In the genomic region with DNA sequence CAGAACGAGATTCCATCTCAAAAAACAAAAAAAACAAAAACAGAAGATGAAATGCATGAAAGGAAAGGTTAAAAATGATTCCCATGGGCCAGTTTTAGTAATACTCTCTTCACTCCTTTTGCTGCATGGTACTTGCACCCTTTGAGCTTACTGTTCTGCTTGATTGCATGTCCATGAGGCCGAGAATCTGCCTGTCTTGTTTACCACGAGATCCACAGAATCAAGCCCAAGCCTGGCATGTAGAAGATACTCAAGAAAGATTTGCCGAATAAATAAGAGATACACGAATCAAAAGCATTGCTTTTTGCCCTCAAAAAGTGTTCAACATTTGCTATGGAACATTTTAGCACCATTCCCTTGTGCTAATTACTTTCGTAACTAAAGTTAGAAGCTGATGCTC, we compare ENCODE assay signal across 13 cellular contexts. TPM values are rescaled to one million over a fixed set of nuclear protein-coding genes. Genes with fewer than 3 reads are reported as not detected.
A peak's percentile ranks its signal among the peaks of the same experiment; 100 is the strongest.
DNase-seq lines count a peak whose midpoint lies in the region; ATAC-seq and TF ChIP-seq lines count a peak whose summit lies in the region.
"Had no signal": no experiment of that assay in that cellular context is flagged by ENCODE, and none has a peak within 500 bp of the region (broad histone marks: within the 10 kb centered on the region; RNA-seq: fewer than 3 reads in every experiment).

No MANE protein-coding gene starts in this region.

- H3K27ac ChIP-seq in substantia nigra (ENCODE audit: low read depth, low read length, poor library complexity, severe bottlenecking), result peak overlapping the region; percentile 96

- DNase-seq in HFFc6 (no peak), endothelial cell (ENCODE audit: low spot score) (no peak), midbrain (lab: John Stamatoyannopoulos, UW) (peak; percentile 22), substantia nigra (lab: John Stamatoyannopoulos, UW) (peak in 6 of 49 donors; percentile 1 to 42 (median 5)), H7 (no peak), COLO668 (lab: John Stamatoyannopoulos, UW; ENCODE audit: unreplicated experiment) (no peak)
- DNase-seq: activated naive CD8-positive, alpha-beta T cell treated with anti-CD3 and anti-CD28 coated beads, Interleukin-2, amount 10 ng/mL, durations not matched to agents 7 days and 5 days; COR-L47; T-helper 2 cell had no signal

- H3K4me1 Mint-ChIP-seq in HFFc6 (ENCODE audit: low read depth) (peaks cover 23% of the 10 kb centered on the region), endothelial cell (ENCODE audit: unreplicated experiment) (peaks cover 38% of the 10 kb centered on the region)
- H3K4me1 Mint-ChIP-seq: activated naive CD8-positive, alpha-beta T cell treated with anti-CD3 and anti-CD28 coated beads, Interleukin-2, amount 10 ng/mL, durations not matched to agents 7 days and 5 days had no signal

- TF ChIP-seq CTCF in HFFc6 (IDR thresholded peaks at IDR 0.05) (no peak), endothelial cell (IDR thresholded peaks at IDR 0.05; ENCODE audit: unreplicated experiment) (no peak)

- H3K4me3 Mint-ChIP-seq in HFFc6 (peak overlapping the region; percentile 93), endothelial cell (ENCODE audit: unreplicated experiment) (peak overlapping the region; percentile 92)
- H3K4me3 Mint-ChIP-seq: activated naive CD8-positive, alpha-beta T cell treated with anti-CD3 and anti-CD28 coated beads, Interleukin-2, amount 10 ng/mL, durations not matched to agents 7 days and 5 days had no signal

- H3K9me3 Mint-ChIP-seq in HFFc6 (no peaks in the 10 kb centered on the region), endothelial cell (ENCODE audit: unreplicated experiment) (no peaks in the 10 kb centered on the region)
- H3K9me3 Mint-ChIP-seq: activated naive CD8-positive, alpha-beta T cell treated with anti-CD3 and anti-CD28 coated beads, Interleukin-2, amount 10 ng/mL, durations not matched to agents 7 days and 5 days had no signal

- no peaks in the 10 kb centered on the region for H3K27me3 ChIP-seq in H7 (ENCODE audit: control insufficient read depth, insufficient read depth, low read length)

- H3K27ac Mint-ChIP-seq in HFFc6, result peak overlapping the region; percentile 86
- peak overlapping the region; percentile 95 for H3K27ac Mint-ChIP-seq in endothelial cell (ENCODE audit: unreplicated experiment)
- H3K27ac Mint-ChIP-seq: activated naive CD8-positive, alpha-beta T cell treated with anti-CD3 and anti-CD28 coated beads, Interleukin-2, amount 10 ng/mL, durations not matched to agents 7 days and 5 days had no signal

- no peaks in the 10 kb centered on the region; the same call in 1 of the 2 replicates for H3K36me3 ChIP-seq in H7 (replicated peaks; ENCODE audit: control insufficient read depth, insufficient read depth, low read length)
- H3K36me3 ChIP-seq: HAP-1 had no signal

- peaks cover 4% of the 10 kb centered on the region; the same call in 1 of the 2 replicates for H3K27me3 Mint-ChIP-seq in HFFc6 (ENCODE audit: insufficient read depth)
- peaks cover 5% of the 10 kb centered on the region for H3K27me3 Mint-ChIP-seq in endothelial cell (ENCODE audit: unreplicated experiment)
- H3K27me3 Mint-ChIP-seq: activated naive CD8-positive, alpha-beta T cell treated with anti-CD3 and anti-CD28 coated beads, Interleukin-2, amount 10 ng/mL, durations not matched to agents 7 days and 5 days had no signal

- no peak overlapping the region for H3K4me3 ChIP-seq in H7 (ENCODE audit: insufficient read depth, low read depth, low read length)
- H3K4me3 ChIP-seq: HAP-1 had no signal

- H3K36me3 Mint-ChIP-seq in HFFc6 (ENCODE audit: low read depth), result no peaks in the 10 kb centered on the region
- H3K36me3 Mint-ChIP-seq in endothelial cell (ENCODE audit: low read depth, unreplicated experiment), result no peaks in the 10 kb centered on the region
- H3K36me3 Mint-ChIP-seq: activated naive CD8-positive, alpha-beta T cell treated with anti-CD3 and anti-CD28 coated beads, Interleukin-2, amount 10 ng/mL, durations not matched to agents 7 days and 5 days had no signal

- ATAC-seq in HG03442 (IDR thresholded peaks at IDR 0.05; ENCODE audit: unreplicated experiment) (no peak), GM19023 (IDR thresholded peaks at IDR 0.05; ENCODE audit: unreplicated experiment) (no peak)

RNA-seq across cellular contexts. Expression of a gene that starts 1.1 kb away (rescaled TPM):
- 1 to 10 TPM; 3.1 to 4.7 (median 3.6) TPM for total RNA-seq in HFFc6 (2021; fragmentation: NEBNext Ultra II Directional; extraction: Animal tissue kit (Norgen Biotek cat#: 25700))
- 9.3 TPM for total RNA-seq in endothelial cell (ENCODE audit: unreplicated experiment)
- total RNA-seq in H7 (2014; rRNA removed; shearing (Covaris generic)), result 2.6 and 9.6 TPM in 2 replicates
- total RNA-seq: activated CD8-positive, alpha-beta memory T cell treated with anti-CD3 and anti-CD28 coated beads for 36 hours; activated naive CD8-positive, alpha-beta T cell treated with anti-CD3 and anti-CD28 coated beads, Interleukin-2, amount 10 ng/mL, durations not matched to agents 7 days and 5 days had no signal

RNA-seq across cellular contexts. Expression of a gene that starts 9.2 kb away (rescaled TPM):
- 10 to 100 TPM; 29.5 to 38.6 (median 30.8) TPM for total RNA-seq in HFFc6 (2021; fragmentation: NEBNext Ultra II Directional; extraction: Animal tissue kit (Norgen Biotek cat#: 25700))
- 65.6 TPM for total RNA-seq in endothelial cell (ENCODE audit: unreplicated experiment)
- total RNA-seq in H7 (2014; rRNA removed; shearing (Covaris generic)), result 63.3 and 96.3 TPM in 2 replicates
